ENCODE assay signal across 23 cellular contexts in genomic region chr22:36084717-36085116, GRCh38.
"Had no signal": no experiment of that assay in that cellular context is flagged by ENCODE, and none has a peak within 500 bp of the region (broad histone marks: within the 10 kb centered on the region; RNA-seq: fewer than 3 reads in every experiment).

No MANE protein-coding gene starts in this region.

- H3K27ac ChIP-seq: ascending aorta, body of pancreas, Peyer's patch, RWPE1 had no signal

- H3K4me1 ChIP-seq: ascending aorta, body of pancreas, Peyer's patch had no signal

- DNase-seq: activated CD4-positive, alpha-beta T cell treated with anti-CD3 and anti-CD28 coated beads for 48 hours; activated CD4-positive, alpha-beta T cell treated with anti-CD3 and anti-CD28 coated beads, Interleukin-2, amount 50 U/mL, for 48 hours; activated CD8-positive, alpha-beta memory T cell treated with anti-CD3 and anti-CD28 coated beads, Interleukin-2, amount 10 ng/mL, durations not matched to agents 7 days and 5 days; activated gamma-delta T cell; activated naive CD4-positive, alpha-beta T cell treated with anti-CD3 and anti-CD28 coated beads, Interleukin-2, amount 10 ng/mL, durations not matched to agents 7 days and 5 days; activated naive CD8-positive, alpha-beta T cell treated with anti-CD3 and anti-CD28 coated beads for 36 hours; activated T-cell treated with anti-CD3 and anti-CD28 coated beads, Interleukin-2, amount 50 U/mL, for 24 hours; body of pancreas; KG1; NCI-H1092; NCI-H1417 treated with DMSO at 0.1 percent for 48 hours; NCI-H1694; NCI-H2029; NCI-H2107; NCI-H2171 treated with DMSO at 0.1 percent for 48 hours; NCI-H226; NCI-H510A; NCI-H526 treated with DMSO at 0.1 percent for 48 hours; Peyer's patch; SHP77 treated with DMSO at 0.1 percent for 48 hours had no signal

- H3K27me3 ChIP-seq: ascending aorta, body of pancreas, Peyer's patch had no signal

- H3K4me3 ChIP-seq: ascending aorta, body of pancreas, Peyer's patch had no signal

- H3K9me3 ChIP-seq: ascending aorta, body of pancreas, Peyer's patch had no signal

- H3K36me3 ChIP-seq: ascending aorta, Peyer's patch had no signal

- ATAC-seq: activated CD4-positive, CD25-positive, alpha-beta regulatory T cell treated with anti-CD3 and anti-CD28 coated beads, Interleukin-2, amount 50 U/mL, for 24 hours; activated CD8-positive, alpha-beta memory T cell treated with anti-CD3 and anti-CD28 coated beads, Interleukin-2, amount 10 ng/mL, durations not matched to agents 7 days and 5 days; body of pancreas had no signal
